In genomic region chr7:138982204-138982623, GRCh38 we compare ENCODE assay signal across 8 cellular contexts. TPM values are rescaled to one million over a fixed set of nuclear protein-coding genes. Genes with fewer than 3 reads are reported as not detected.
DNase-seq lines count a peak whose midpoint lies in the region; ATAC-seq and TF ChIP-seq lines count a peak whose summit lies in the region.

No MANE protein-coding gene starts in this region.

- no peak overlapping the region for H2BK15ac ChIP-seq in neuronal stem cell (ENCODE audit: low read length)

- peak overlapping the region; percentile 62 for H2BK120ac ChIP-seq in neuronal stem cell (ENCODE audit: low read depth, low read length)

- WGBS in neuronal stem cell (ENCODE audit: extremely low coverage in 2 of 2, insufficient read length in 2 of 2, insufficient replicate concordance in 1 of 2), 2 donors = no CpG with 5 or more reads among the region's 14 CpGs

- H3K27ac ChIP-seq in neuronal stem cell (replicated peaks; ENCODE audit: low read length) = no peak overlapping the region

- peaks cover 27% of the 10 kb centered on the region for H3K4me1 Mint-ChIP-seq in Caco-2 (ENCODE audit: low read depth, unreplicated experiment)
- H3K4me1 Mint-ChIP-seq in effector memory CD8-positive, alpha-beta T cell (ENCODE audit: low read depth in 2 of 2) = peaks cover 11 to 15% of the 10 kb centered on the region in 2 donors

- H3K36me3 Mint-ChIP-seq in Caco-2 (ENCODE audit: insufficient read depth, unreplicated experiment) = peaks cover 4% of the 10 kb centered on the region
- peaks cover 3% of the 10 kb centered on the region for H3K36me3 Mint-ChIP-seq in effector memory CD8-positive, alpha-beta T cell (ENCODE audit: insufficient read depth)

- no peak overlapping the region for H4K8ac ChIP-seq in neuronal stem cell (ENCODE audit: low read depth, low read length)

- H3K23ac ChIP-seq in neuronal stem cell (ENCODE audit: low read depth, low read length, poor library complexity) = peak overlapping the region; percentile 96

- no peak overlapping the region for H3K14ac ChIP-seq in neuronal stem cell (ENCODE audit: low read length)

- CTCF ChIA-PET in Caco-2 (lab: Charles Lee) = interaction anchor here (0.7 to 1.0 kb wide), 2 partner anchors 93 to 151 kb away, joined by 3 to 4 read pairs; a partner anchor contains a TSS

- H3K27me3 ChIP-seq in Caco-2 (replicated peaks; ENCODE audit: control insufficient read depth, insufficient read depth, low read length) = no peaks in the 10 kb centered on the region
- H3K27me3 ChIP-seq in neuronal stem cell (ENCODE audit: control insufficient read depth in 3 of 3, insufficient read depth in 3 of 3, low read depth in 1 of 3, low read length in 3 of 3) = no peaks in the 10 kb centered on the region

- peak overlapping the region; percentile 60 for H3K4me3 ChIP-seq in Caco-2 (ENCODE audit: low read depth, low read length)
- H3K4me3 ChIP-seq in neuronal stem cell (ENCODE audit: low read length in 2 of 2) = peak overlapping the region; percentile 88 to 91

- TF ChIP-seq CTCF in Caco-2 (IDR thresholded peaks at IDR 0.05; ENCODE audit: insufficient read depth in 1 of 2, low read depth in 1 of 2, low read length in 1 of 2, severe bottlenecking in 1 of 2, unreplicated experiment in 1 of 2) = no peak

- H3K9me3 ChIP-seq in Caco-2 (no peaks in the 10 kb centered on the region), neuronal stem cell (replicated peaks in 1 of 2; ENCODE audit: control insufficient read depth in 2 of 2, insufficient read depth in 1 of 2, low read depth in 1 of 2, low read length in 2 of 2) (no peaks in the 10 kb centered on the region)

- BruUV-seq in Caco-2 (replicated peaks; lab: Mats Ljungman, UMichigan) = TSS peak; percentile 52

- H2AFZ ChIP-seq in neuronal stem cell (ENCODE audit: low read length) = peak overlapping the region; percentile 98

- H3K9me3 Mint-ChIP-seq in Caco-2 (ENCODE audit: unreplicated experiment) = no peaks in the 10 kb centered on the region
- H3K9me3 Mint-ChIP-seq in effector memory CD8-positive, alpha-beta T cell = no peaks in the 10 kb centered on the region

- no peak overlapping the region for H2BK5ac ChIP-seq in neuronal stem cell (ENCODE audit: low read length)

- no peak for ATAC-seq in effector memory CD8-positive, alpha-beta T cell (replicated peaks)
- ATAC-seq in HG02973 (IDR thresholded peaks at IDR 0.05; ENCODE audit: unreplicated experiment) (no peak), GM21423 (IDR thresholded peaks at IDR 0.05; ENCODE audit: unreplicated experiment) (no peak)

- peak overlapping the region; percentile 81 for H3K4me2 ChIP-seq in neuronal stem cell (ENCODE audit: insufficient read depth, low read length, poor library complexity, severe bottlenecking)

- POLR2A ChIA-PET in Caco-2 (lab: Charles Lee) = no interaction called here

- no peaks in the 10 kb centered on the region for H3K27me3 Mint-ChIP-seq in Caco-2 (ENCODE audit: insufficient read depth, unreplicated experiment)
- H3K27me3 Mint-ChIP-seq in effector memory CD8-positive, alpha-beta T cell = peaks cover 45 to 48% of the 10 kb centered on the region in 2 donors

- peak overlapping the region; percentile 69 for H3K4me3 Mint-ChIP-seq in Caco-2 (ENCODE audit: unreplicated experiment)
- peak overlapping the region; percentile 59 to 67 for H3K4me3 Mint-ChIP-seq in effector memory CD8-positive, alpha-beta T cell

- H3K36me3 ChIP-seq in Caco-2 (ENCODE audit: control insufficient read depth, insufficient read depth, low read length) (0 out of 2 replicates have a peak, but pooled peaks cover 1% of the 10 kb centered on the region), neuronal stem cell (replicated peaks in 1 of 2; ENCODE audit: control insufficient read depth in 2 of 2, insufficient read depth in 2 of 2, low read length in 2 of 2) (peaks cover 1 to 4% of the 10 kb centered on the region in 2 donors)

- H3K79me1 ChIP-seq in neuronal stem cell (ENCODE audit: low read depth, low read length) = peaks cover 6% of the 10 kb centered on the region

- no peak overlapping the region for H3K9ac ChIP-seq in neuronal stem cell (ENCODE audit: low read depth, low read length, poor library complexity)

- H3K18ac ChIP-seq in neuronal stem cell (ENCODE audit: low read length) = peak overlapping the region; percentile 95

- H3K27ac Mint-ChIP-seq in Caco-2 (ENCODE audit: unreplicated experiment) = peak overlapping the region; percentile 58
- no peak overlapping the region for H3K27ac Mint-ChIP-seq in effector memory CD8-positive, alpha-beta T cell

- H3K4me1 ChIP-seq in Caco-2 = peaks cover 21% of the 10 kb centered on the region
- peaks cover 12 to 14% of the 10 kb centered on the region in 2 donors for H3K4me1 ChIP-seq in neuronal stem cell (ENCODE audit: control insufficient read depth in 2 of 2, insufficient read depth in 1 of 2, low read depth in 1 of 2, low read length in 2 of 2)

- H2BK12ac ChIP-seq in neuronal stem cell (ENCODE audit: low read length) = no peak overlapping the region

- H3K4ac ChIP-seq in neuronal stem cell (ENCODE audit: low read length) = no peak overlapping the region

- DNase-seq in Caco-2 (no peak), NCI-H226 (peak; percentile 51), neuronal stem cell (ENCODE audit: low spot score) (no peak), midbrain (lab: John Stamatoyannopoulos, UW) (no peak), Ammon's horn (ENCODE audit: low spot score) (no peak)
- DNase-seq in effector memory CD8-positive, alpha-beta T cell = no peak

- H2AK5ac ChIP-seq in neuronal stem cell (ENCODE audit: low read depth, low read length) = peak overlapping the region; percentile 1

- intact Hi-C loops in Caco-2 (cut with micrococcal nuclease; ENCODE audit: unreplicated experiment) = no loop called here

- peak overlapping the region; percentile 87 for H4K91ac ChIP-seq in neuronal stem cell (ENCODE audit: low read depth, low read length, poor library complexity)

RNA-seq across cellular contexts. Expression of gene KIAA1549, which starts 1.0 kb away (rescaled TPM):
- total RNA-seq in Caco-2 (2022) = 19.9 and 21.9 TPM in 2 replicates
- 10.0 TPM for polyA plus RNA-seq in neuronal stem cell (2013, experiment 1 of 2)
- polyA plus RNA-seq in neuronal stem cell (2013, experiment 2 of 2) = 10.6 TPM

RNA-seq across cellular contexts. Expression of gene ZC3HAV1L, which starts 53.6 kb away (rescaled TPM):
- total RNA-seq in Caco-2 (2022) = 22.1 and 24.6 TPM in 2 replicates
- 5.1 TPM for polyA plus RNA-seq in neuronal stem cell (2013, experiment 1 of 2)
- 5.3 TPM for polyA plus RNA-seq in neuronal stem cell (2013, experiment 2 of 2)
